ENCODE assay signal across 20 cellular contexts in genomic region chr20:12315652-12316051, GRCh38.
DNase-seq lines count a peak whose midpoint lies in the region; ATAC-seq and TF ChIP-seq lines count a peak whose summit lies in the region.
"Had no signal": no experiment of that assay in that cellular context is flagged by ENCODE, and none has a peak within 500 bp of the region (broad histone marks: within the 10 kb centered on the region; RNA-seq: fewer than 3 reads in every experiment).

No MANE protein-coding gene starts in this region.

- H3K36me3 Mint-ChIP-seq in MCF 10A (ENCODE audit: insufficient read depth, unreplicated experiment) = no peaks in the 10 kb centered on the region
- H3K36me3 Mint-ChIP-seq: CD4-positive, CD25-positive, alpha-beta regulatory T cell; CD8-positive, alpha-beta T cell had no signal

- H3K4me3 Mint-ChIP-seq in MCF 10A (ENCODE audit: unreplicated experiment) = no peak overlapping the region
- H3K4me3 Mint-ChIP-seq: B cell; CD4-positive, CD25-positive, alpha-beta regulatory T cell; CD8-positive, alpha-beta T cell; GM23338; H9; HFFc6 had no signal

- CTCF ChIA-PET in SK-N-SH (lab: Yijun Ruan, JAX) (no interaction called here), MCF 10A (lab: Yijun Ruan, JAX) (interaction anchor here (0.6 to 1.0 kb wide), 2 partner anchors 11 to 53 kb away, joined by 3 read pairs; no protein-coding TSS in a partner anchor)

- BruUV-seq in MCF 10A (replicated peaks; lab: Mats Ljungman, UMichigan) = no TSS peak

- no peaks in the 10 kb centered on the region for H3K9me3 ChIP-seq in liver (ENCODE audit: control insufficient read depth in 4 of 4, low read length in 3 of 4)
- 0 out of 2 replicates have a peak, but pooled peaks cover 4% of the 10 kb centered on the region for H3K9me3 ChIP-seq in SK-N-SH
- H3K9me3 ChIP-seq: BLaER1 had no signal

- no peak overlapping the region for H2AFZ ChIP-seq in SK-N-SH (ENCODE audit: low read depth)
- H2AFZ ChIP-seq: GM23338 had no signal

- H3K27me3 ChIP-seq in liver (ENCODE audit: control insufficient read depth in 4 of 4, insufficient read depth in 4 of 4, low read length in 3 of 4) (no peaks in the 10 kb centered on the region), SK-N-SH (ENCODE audit: insufficient read depth) (no peaks in the 10 kb centered on the region)
- H3K27me3 ChIP-seq: BLaER1 had no signal

- no peak overlapping the region for H3K27ac Mint-ChIP-seq in MCF 10A (ENCODE audit: low read depth, unreplicated experiment)
- H3K27ac Mint-ChIP-seq: B cell; CD4-positive, CD25-positive, alpha-beta regulatory T cell; CD8-positive, alpha-beta T cell; GM23338; H9; HFFc6 had no signal

- POLR2A ChIA-PET in SK-N-SH (lab: Yijun Ruan, JAX) = no interaction called here
- POLR2A ChIA-PET in MCF 10A (lab: Yijun Ruan, JAX) = interaction anchor here (0.9 kb wide), 1 partner anchor 15 kb away, joined by 3 read pairs; no protein-coding TSS in a partner anchor

- TF ChIP-seq RAD21 in liver (IDR thresholded peaks at IDR 0.05) (peak; percentile 8 to 45), SK-N-SH (IDR thresholded peaks at IDR 0.05; ENCODE audit: low read length) (no peak)

- no peaks in the 10 kb centered on the region for H3K4me1 Mint-ChIP-seq in MCF 10A (ENCODE audit: insufficient read depth, unreplicated experiment)
- H3K4me1 Mint-ChIP-seq: B cell; CD4-positive, CD25-positive, alpha-beta regulatory T cell had no signal

- H3F3A ChIP-seq in SK-N-SH (replicated peaks; ENCODE audit: insufficient read depth) = no peaks in the 10 kb centered on the region

- no peaks in the 10 kb centered on the region for H3K27me3 Mint-ChIP-seq in MCF 10A (ENCODE audit: insufficient read depth, unreplicated experiment)
- H3K27me3 Mint-ChIP-seq: B cell; CD4-positive, CD25-positive, alpha-beta regulatory T cell had no signal

- no peaks in the 10 kb centered on the region for H3K9me2 ChIP-seq in SK-N-SH

- H3K79me2 ChIP-seq in SK-N-SH (ENCODE audit: insufficient read depth) = no peaks in the 10 kb centered on the region

- TF ChIP-seq EP300 in SK-N-SH (IDR thresholded peaks at IDR 0.05; ENCODE audit: borderline replicate concordance in 1 of 2, low read depth in 1 of 2, low read length in 1 of 2) = no peak

- intact Hi-C loops in MCF 10A (cut with micrococcal nuclease) = no loop called here

- H3K4me1 ChIP-seq in liver (ENCODE audit: control insufficient read depth in 4 of 4, insufficient read depth in 4 of 4, low read length in 3 of 4) (peaks cover 0 to 3% (median 1%) of the 10 kb centered on the region in 4 donors), SK-N-SH (ENCODE audit: control insufficient read depth in 1 of 2, insufficient read depth in 2 of 2, low read depth in 1 of 2, low read length in 1 of 2) (no peaks in the 10 kb centered on the region)
- H3K4me1 ChIP-seq: BLaER1, Caco-2 had no signal

- DNase-seq in NCI-H510A treated with DMSO at 0.1 percent for 48 hours (lab: John Stamatoyannopoulos, UW) (peak; percentile 15), NCI-H510A (lab: John Stamatoyannopoulos, UW) (no peak), NCI-H748 treated with DMSO at 0.1 percent for 48 hours (lab: John Stamatoyannopoulos, UW) (peak; percentile 23), putamen (ENCODE audit: low spot score) (no peak), SK-N-SH (no peak), MCF 10A (ENCODE audit: unreplicated experiment) (no peak)
- DNase-seq in stimulated activated naive CD8-positive, alpha-beta T cell treated with anti-CD3 and anti-CD28 coated beads, Interleukin-15, Interleukin-2, amounts not matched to agents 100 U/mL and 50 U/mL, for 24 hours = no peak
- DNase-seq: Caco-2; CD4-positive, CD25-positive, alpha-beta regulatory T cell; CD8-positive, alpha-beta T cell; DMS153; DND-41; H9; HFFc6 had no signal

- no peak overlapping the region for H3K4me2 ChIP-seq in SK-N-SH
- H3K4me2 ChIP-seq: BLaER1, GM23338 had no signal

- H3K9ac ChIP-seq in liver (ENCODE audit: low read depth in 1 of 2, low read length in 2 of 2) (no peak overlapping the region), SK-N-SH (no peak overlapping the region)
- H3K9ac ChIP-seq: BLaER1 had no signal

- no peaks in the 10 kb centered on the region for H3K9me3 Mint-ChIP-seq in MCF 10A (ENCODE audit: unreplicated experiment)
- H3K9me3 Mint-ChIP-seq: GM23338, H9 had no signal

- 15% methylated on average over 1 of the region's 1 CpG for WGBS in liver
- 4% methylated on average over 1 of the region's 1 CpG for WGBS in SK-N-SH (ENCODE audit: low lambda C conversion rate)

- H3K27ac ChIP-seq in liver (ENCODE audit: low read depth in 1 of 2, low read length in 2 of 2) (no peak overlapping the region), SK-N-SH (ENCODE audit: low read depth in 2 of 2, low read length in 1 of 2) (no peak overlapping the region)
- H3K27ac ChIP-seq: 22Rv1, BLaER1, C4-2B had no signal

- ATAC-seq in stimulated activated naive CD8-positive, alpha-beta T cell treated with anti-CD3 and anti-CD28 coated beads, Interleukin-15, Interleukin-2, amounts not matched to agents 100 U/mL and 50 U/mL, for 24 hours = no peak
- ATAC-seq: CD8-positive, alpha-beta T cell; GM23338 had no signal

- TF ChIP-seq CTCF in liver (IDR thresholded peaks at IDR 0.05; ENCODE audit: low read depth, low read length, missing input control) = no peak
- no peak for TF ChIP-seq CTCF in SK-N-SH (IDR thresholded peaks at IDR 0.05)
- TF ChIP-seq CTCF in MCF 10A (IDR thresholded peaks at IDR 0.05; ENCODE audit: unreplicated experiment) = no peak

- H3K4me3 ChIP-seq in liver (ENCODE audit: low read depth in 1 of 3, low read length in 3 of 3) (no peak overlapping the region), SK-N-SH (ENCODE audit: low read depth in 2 of 2, low read length in 1 of 2) (no peak overlapping the region)
- H3K4me3 ChIP-seq: BLaER1, GM23338 had no signal

- H3K36me3 ChIP-seq in liver (ENCODE audit: control insufficient read depth in 4 of 4, insufficient read depth in 3 of 4, low read depth in 1 of 4, low read length in 3 of 4) (no peaks in the 10 kb centered on the region), SK-N-SH (replicated peaks in 1 of 2; ENCODE audit: control insufficient read depth in 1 of 2, insufficient read depth in 2 of 2, low read length in 1 of 2) (no peaks in the 10 kb centered on the region)
- H3K36me3 ChIP-seq: BLaER1 had no signal

- no peaks in the 10 kb centered on the region for H4K20me1 ChIP-seq in SK-N-SH (ENCODE audit: insufficient read depth)
- H4K20me1 ChIP-seq: BLaER1 had no signal

TF ChIP-seq in liver, 16 proteins besides CTCF, POLR2A, EP300 and RAD21 (continues in another document):
- TF ChIP-seq GABPA (IDR thresholded peaks at IDR 0.05 in 1 of 2, conservative IDR thresholded peaks at IDR 0.05 in 1 of 2) (peak; percentile 23 to 82), RXRA (IDR thresholded peaks at IDR 0.05) (peak; percentile 80 to 97), HNF4A (conservative IDR thresholded peaks at IDR 0.05) (peak; percentile 60 to 87), HNF4G (IDR thresholded peaks at IDR 0.05) (no peak), SP1 (IDR thresholded peaks at IDR 0.05) (peak; percentile 34), FOXA2 (IDR thresholded peaks at IDR 0.05) (peak; percentile 99), MAX (IDR thresholded peaks at IDR 0.05) (peak; percentile 93), FOXA1 (IDR thresholded peaks at IDR 0.05) (peak; percentile 97)
- TF ChIP-seq, protein P1, sequence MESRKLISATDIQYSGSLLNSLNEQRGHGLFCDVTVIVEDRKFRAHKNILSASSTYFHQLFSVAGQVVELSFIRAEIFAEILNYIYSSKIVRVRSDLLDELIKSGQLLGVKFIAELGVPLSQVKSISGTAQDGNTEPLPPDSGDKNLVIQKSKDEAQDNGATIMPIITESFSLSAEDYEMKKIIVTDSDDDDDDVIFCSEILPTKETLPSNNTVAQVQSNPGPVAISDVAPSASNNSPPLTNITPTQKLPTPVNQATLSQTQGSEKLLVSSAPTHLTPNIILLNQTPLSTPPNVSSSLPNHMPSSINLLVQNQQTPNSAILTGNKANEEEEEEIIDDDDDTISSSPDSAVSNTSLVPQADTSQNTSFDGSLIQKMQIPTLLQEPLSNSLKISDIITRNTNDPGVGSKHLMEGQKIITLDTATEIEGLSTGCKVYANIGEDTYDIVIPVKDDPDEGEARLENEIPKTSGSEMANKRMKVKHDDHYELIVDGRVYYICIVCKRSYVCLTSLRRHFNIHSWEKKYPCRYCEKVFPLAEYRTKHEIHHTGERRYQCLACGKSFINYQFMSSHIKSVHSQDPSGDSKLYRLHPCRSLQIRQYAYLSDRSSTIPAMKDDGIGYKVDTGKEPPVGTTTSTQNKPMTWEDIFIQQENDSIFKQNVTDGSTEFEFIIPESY (IDR thresholded peaks at IDR 0.05) = peak; percentile 91

TF ChIP-seq in SK-N-SH, 30 proteins besides CTCF, POLR2A, EP300 and RAD21 (continues in another document):
- TF ChIP-seq, protein P2, sequence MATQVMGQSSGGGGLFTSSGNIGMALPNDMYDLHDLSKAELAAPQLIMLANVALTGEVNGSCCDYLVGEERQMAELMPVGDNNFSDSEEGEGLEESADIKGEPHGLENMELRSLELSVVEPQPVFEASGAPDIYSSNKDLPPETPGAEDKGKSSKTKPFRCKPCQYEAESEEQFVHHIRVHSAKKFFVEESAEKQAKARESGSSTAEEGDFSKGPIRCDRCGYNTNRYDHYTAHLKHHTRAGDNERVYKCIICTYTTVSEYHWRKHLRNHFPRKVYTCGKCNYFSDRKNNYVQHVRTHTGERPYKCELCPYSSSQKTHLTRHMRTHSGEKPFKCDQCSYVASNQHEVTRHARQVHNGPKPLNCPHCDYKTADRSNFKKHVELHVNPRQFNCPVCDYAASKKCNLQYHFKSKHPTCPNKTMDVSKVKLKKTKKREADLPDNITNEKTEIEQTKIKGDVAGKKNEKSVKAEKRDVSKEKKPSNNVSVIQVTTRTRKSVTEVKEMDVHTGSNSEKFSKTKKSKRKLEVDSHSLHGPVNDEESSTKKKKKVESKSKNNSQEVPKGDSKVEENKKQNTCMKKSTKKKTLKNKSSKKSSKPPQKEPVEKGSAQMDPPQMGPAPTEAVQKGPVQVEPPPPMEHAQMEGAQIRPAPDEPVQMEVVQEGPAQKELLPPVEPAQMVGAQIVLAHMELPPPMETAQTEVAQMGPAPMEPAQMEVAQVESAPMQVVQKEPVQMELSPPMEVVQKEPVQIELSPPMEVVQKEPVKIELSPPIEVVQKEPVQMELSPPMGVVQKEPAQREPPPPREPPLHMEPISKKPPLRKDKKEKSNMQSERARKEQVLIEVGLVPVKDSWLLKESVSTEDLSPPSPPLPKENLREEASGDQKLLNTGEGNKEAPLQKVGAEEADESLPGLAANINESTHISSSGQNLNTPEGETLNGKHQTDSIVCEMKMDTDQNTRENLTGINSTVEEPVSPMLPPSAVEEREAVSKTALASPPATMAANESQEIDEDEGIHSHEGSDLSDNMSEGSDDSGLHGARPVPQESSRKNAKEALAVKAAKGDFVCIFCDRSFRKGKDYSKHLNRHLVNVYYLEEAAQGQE (IDR thresholded peaks at IDR 0.05; ENCODE audit: low read depth, low read length) = no peak
- no peak for TF ChIP-seq RFX5 (IDR thresholded peaks at IDR 0.05; ENCODE audit: low read length)
- no peak for TF ChIP-seq NRF1 (IDR thresholded peaks at IDR 0.05; ENCODE audit: low read depth, low read length)
- no peak for TF ChIP-seq SIN3A (IDR thresholded peaks at IDR 0.05; ENCODE audit: borderline replicate concordance, low read depth, low read length)
- no peak for TF ChIP-seq YY1 (IDR thresholded peaks at IDR 0.05; ENCODE audit: low read depth)
- TF ChIP-seq ELF1 (IDR thresholded peaks at IDR 0.05) = no peak
- TF ChIP-seq GATA2 (CRISPR knock-in tag; IDR thresholded peaks at IDR 0.05) = no peak
- no peak for TF ChIP-seq FOXJ3 (CRISPR knock-in tag; IDR thresholded peaks at IDR 0.05)

Comparison
In these comparisons a context has a peak if more than half of its experiments do, and no peak if none do; other contexts are left out.
1. DNase-seq: peak in NCI-H510A treated with DMSO at 0.1 percent for 48 hours (single experiment) and NCI-H748 treated with DMSO at 0.1 percent for 48 hours (single experiment); none in NCI-H510A (single experiment), putamen (single experiment), SK-N-SH (single experiment), MCF 10A (single experiment) and stimulated activated naive CD8-positive, alpha-beta T cell treated with anti-CD3 and anti-CD28 coated beads, Interleukin-15, Interleukin-2, amounts not matched to agents 100 U/mL and 50 U/mL, for 24 hours (single experiment).